Comparison of ENCODE assay signal across 1 cellular context in genomic region chr10:97298223-97298571, GRCh38.
TF ChIP-seq lines count a peak whose summit lies in the region.

No MANE protein-coding gene starts in this region.

TF ChIP-seq in H1, 55 proteins besides CTCF, POLR2A, EP300 and RAD21:
- no peak for TF ChIP-seq NANOG (IDR thresholded peaks at IDR 0.05; ENCODE audit: insufficient read depth, low read depth, low read length, poor library complexity, severe bottlenecking)
- no peak for TF ChIP-seq HDAC2 (IDR thresholded peaks at IDR 0.05; ENCODE audit: borderline replicate concordance in 1 of 2, low read depth in 2 of 2, low read length in 2 of 2)
- TF ChIP-seq CBX8 (IDR thresholded peaks at IDR 0.05; ENCODE audit: borderline replicate concordance, low read depth, low read length) = no peak
- TF ChIP-seq SRF (IDR thresholded peaks at IDR 0.05; ENCODE audit: low read depth, low read length) = no peak
- no peak for TF ChIP-seq TCF12 (IDR thresholded peaks at IDR 0.05; ENCODE audit: low read depth, low read length)
- no peak for TF ChIP-seq BCL11A (IDR thresholded peaks at IDR 0.05; ENCODE audit: low read depth in 2 of 2, low read length in 2 of 2)
- no peak for TF ChIP-seq TBP (IDR thresholded peaks at IDR 0.05; ENCODE audit: low read depth, low read length)
- no peak for TF ChIP-seq ATF3 (IDR thresholded peaks at IDR 0.05; ENCODE audit: insufficient read depth, low read depth, low read length)
- TF ChIP-seq MAFK (IDR thresholded peaks at IDR 0.05; ENCODE audit: low read depth, low read length) = no peak
- no peak for TF ChIP-seq E2F6 (IDR thresholded peaks at IDR 0.05)
- TF ChIP-seq HDAC6 (IDR thresholded peaks at IDR 0.05; ENCODE audit: low read depth, low read length) = no peak
- TF ChIP-seq CREB1 (IDR thresholded peaks at IDR 0.05) = no peak
- no peak for TF ChIP-seq KDM5A (IDR thresholded peaks at IDR 0.05; ENCODE audit: low read length)
- no peak for TF ChIP-seq RXRA (IDR thresholded peaks at IDR 0.05; ENCODE audit: insufficient read depth, low read depth, low read length)
- no peak for TF ChIP-seq GABPA (IDR thresholded peaks at IDR 0.05; ENCODE audit: borderline replicate concordance, insufficient read depth, low read length)
- TF ChIP-seq EGR1 (IDR thresholded peaks at IDR 0.05; ENCODE audit: borderline replicate concordance, low read depth, low read length) = no peak
- no peak for TF ChIP-seq SIX5 (IDR thresholded peaks at IDR 0.05; ENCODE audit: low read depth, low read length)
- no peak for TF ChIP-seq RBBP5 (IDR thresholded peaks at IDR 0.05; ENCODE audit: borderline replicate concordance, low read depth, low read length)
TF ChIP-seq in H1: peak in this region for 0.
